In genomic region chr1:27297903-27298302, GRCh38 we compare ENCODE assay signal across 22 cellular contexts. TPM values are rescaled to one million over a fixed set of nuclear protein-coding genes. Genes with fewer than 3 reads are reported as not detected.
A peak's percentile ranks its signal among the peaks of the same experiment; 100 is the strongest.
DNase-seq lines count a peak whose midpoint lies in the region; ATAC-seq and TF ChIP-seq lines count a peak whose summit lies in the region.
"Had no signal": no experiment of that assay in that cellular context is flagged by ENCODE, and none has a peak within 500 bp of the region (broad histone marks: within the 10 kb centered on the region; RNA-seq: fewer than 3 reads in every experiment).

No MANE protein-coding gene starts in this region.

- H3K4ac ChIP-seq in trophoblast cell (ENCODE audit: low read depth, low read length) = no peak overlapping the region

- H3K14ac ChIP-seq in trophoblast cell (ENCODE audit: low read length) = no peak overlapping the region

- no peak for ATAC-seq in Right ventricle myocardium inferior
- ATAC-seq in HG02870 (IDR thresholded peaks at IDR 0.05; ENCODE audit: unreplicated experiment) = no peak
- no peak for ATAC-seq in GM18909 (IDR thresholded peaks at IDR 0.05; ENCODE audit: poor library complexity, unreplicated experiment)
- ATAC-seq: activated naive CD8-positive, alpha-beta T cell treated with anti-CD3 and anti-CD28 coated beads, Interleukin-2, amount 50 U/mL, for 24 hours had no signal

- no peaks in the 10 kb centered on the region for H3K9me3 Mint-ChIP-seq in Calu3 (ENCODE audit: low read depth, unreplicated experiment)
- H3K9me3 Mint-ChIP-seq: activated CD4-positive, alpha-beta T cell treated with anti-CD3 and anti-CD28 coated beads, Interleukin-2, amount 10 ng/mL, durations not matched to agents 24 days and 14 days; activated naive CD8-positive, alpha-beta T cell treated with anti-CD3 and anti-CD28 coated beads, Interleukin-2, amount 50 U/mL, for 24 hours; CD8-positive, alpha-beta memory T cell; IgD-negative memory B cell had no signal

- H2AFZ ChIP-seq in hepatocyte = no peak overlapping the region
- H2AFZ ChIP-seq in trophoblast cell (ENCODE audit: insufficient read depth, low read length, poor library complexity) = no peak overlapping the region

- CTCF ChIA-PET in Calu3 (lab: Charles Lee) = interaction anchor here (0.6 to 1.5 kb wide), 2 partner anchors 253 to 323 kb away, joined by 3 read pairs; no protein-coding TSS in a partner anchor

- H3K79me2 ChIP-seq in hepatocyte = no peaks in the 10 kb centered on the region
- H3K79me2 ChIP-seq in trophoblast cell (ENCODE audit: control insufficient read depth, insufficient read depth, low read length, poor library complexity) = no peaks in the 10 kb centered on the region

- H3K36me3 ChIP-seq in cardiac muscle cell (peaks cover 23% of the 10 kb centered on the region), hepatocyte (replicated peaks; ENCODE audit: insufficient read depth, low read depth) (no peaks in the 10 kb centered on the region), trophoblast cell (ENCODE audit: control insufficient read depth in 1 of 2, insufficient read depth in 2 of 2, low read length in 2 of 2) (peaks cover 10 to 16% of the 10 kb centered on the region in 2 experiments), vagina (peaks cover 0 to 46% of the 10 kb centered on the region in 2 donors)

- TF ChIP-seq POLR2A in vagina (IDR thresholded peaks at IDR 0.05) = no peak

- peaks cover 12% of the 10 kb centered on the region for H3K79me1 ChIP-seq in trophoblast cell (ENCODE audit: low read length)

- no peak overlapping the region for H2BK5ac ChIP-seq in trophoblast cell (ENCODE audit: low read depth, low read length, poor library complexity)

- H2BK120ac ChIP-seq in trophoblast cell (ENCODE audit: insufficient read depth, low read length, poor library complexity) = no peak overlapping the region

- no peak overlapping the region for H3K23ac ChIP-seq in trophoblast cell (ENCODE audit: low read length)

- peaks cover 12% of the 10 kb centered on the region for H3K4me1 ChIP-seq in cardiac muscle cell (ENCODE audit: low read depth)
- peaks cover 31% of the 10 kb centered on the region for H3K4me1 ChIP-seq in hepatocyte (ENCODE audit: insufficient read depth)
- peaks cover 19 to 24% of the 10 kb centered on the region in 2 experiments for H3K4me1 ChIP-seq in trophoblast cell (ENCODE audit: control insufficient read depth in 1 of 2, insufficient read depth in 2 of 2, low read length in 2 of 2)
- H3K4me1 ChIP-seq in vagina = peaks cover 41% of the 10 kb centered on the region

- 97% methylated on average over 3 of the region's 3 CpGs for WGBS in hepatocyte (ENCODE audit: low lambda C conversion rate, missing lambda C conversion rate)
- WGBS in trophoblast cell (ENCODE audit: extremely low coverage, insufficient coverage, insufficient read length) = no CpG with 5 or more reads among the region's 3 CpGs

- H3K27me3 ChIP-seq in cardiac muscle cell (no peaks in the 10 kb centered on the region), hepatocyte (no peaks in the 10 kb centered on the region), trophoblast cell (ENCODE audit: insufficient read depth, low read length) (no peaks in the 10 kb centered on the region), vagina (no peaks in the 10 kb centered on the region)
- H3K27me3 ChIP-seq: spleen had no signal

- no peaks in the 10 kb centered on the region for H3K9me2 ChIP-seq in hepatocyte (replicated peaks; ENCODE audit: insufficient read depth)

- H3K27ac ChIP-seq in cardiac muscle cell = peak overlapping the region; percentile 83
- H3K27ac ChIP-seq in hepatocyte = peak overlapping the region; percentile 100
- H3K27ac ChIP-seq in trophoblast cell (ENCODE audit: low read depth, low read length) = no peak overlapping the region
- peak overlapping the region; percentile 90 for H3K27ac ChIP-seq in vagina

- no peak overlapping the region for H3K4me3 ChIP-seq in cardiac muscle cell
- H3K4me3 ChIP-seq in hepatocyte = no peak overlapping the region
- H3K4me3 ChIP-seq in trophoblast cell (ENCODE audit: low read depth, low read length) = no peak overlapping the region
- no peak overlapping the region for H3K4me3 ChIP-seq in vagina
- H3K4me3 ChIP-seq: lung, spleen had no signal

- no peaks in the 10 kb centered on the region for H3K36me3 Mint-ChIP-seq in Calu3 (ENCODE audit: insufficient read depth, unreplicated experiment)

- H3K27ac Mint-ChIP-seq in Calu3 (ENCODE audit: unreplicated experiment) = no peak overlapping the region
- H3K27ac Mint-ChIP-seq: activated CD4-positive, alpha-beta T cell treated with anti-CD3 and anti-CD28 coated beads, Interleukin-2, amount 10 ng/mL, durations not matched to agents 24 days and 14 days; B cell; IgD-negative memory B cell had no signal

- no peak overlapping the region for H2BK12ac ChIP-seq in trophoblast cell (ENCODE audit: low read length)

- intact Hi-C loops in Right ventricle myocardium inferior (cut with DNase I) = no loop called here
- intact Hi-C loops in vagina (cut with DNase I) = no loop called here
- intact Hi-C loops in Calu3 (cut with micrococcal nuclease; ENCODE audit: unreplicated experiment) = loop anchor here (5.0 kb wide), 1 partner anchor 89 kb away; no protein-coding TSS in a partner anchor

- H3K4me3 Mint-ChIP-seq in Calu3 (ENCODE audit: low read depth, unreplicated experiment) = no peak overlapping the region
- H3K4me3 Mint-ChIP-seq: activated CD4-positive, alpha-beta T cell treated with anti-CD3 and anti-CD28 coated beads, Interleukin-2, amount 10 ng/mL, durations not matched to agents 24 days and 14 days; activated naive CD8-positive, alpha-beta T cell treated with anti-CD3 and anti-CD28 coated beads, Interleukin-2, amount 50 U/mL, for 24 hours; B cell; CD8-positive, alpha-beta memory T cell; IgD-negative memory B cell had no signal

- no peak overlapping the region for H3K9ac ChIP-seq in trophoblast cell (ENCODE audit: low read length)

- H4K91ac ChIP-seq in trophoblast cell (ENCODE audit: low read depth, low read length) = no peak overlapping the region

- no peak overlapping the region for H3K4me2 ChIP-seq in hepatocyte
- no peak overlapping the region for H3K4me2 ChIP-seq in trophoblast cell (ENCODE audit: low read length)

- no peaks in the 10 kb centered on the region for H4K20me1 ChIP-seq in hepatocyte (ENCODE audit: insufficient read depth, poor library complexity, severe bottlenecking)

- BruUV-seq in Calu3 (replicated peaks; lab: Mats Ljungman, UMichigan) = no TSS peak

- TF ChIP-seq CTCF in cardiac muscle cell (IDR thresholded peaks at IDR 0.05; ENCODE audit: low read depth, low read length) = no peak
- TF ChIP-seq CTCF in hepatocyte (IDR thresholded peaks at IDR 0.05; ENCODE audit: poor library complexity) = no peak
- no peak for TF ChIP-seq CTCF in vagina (IDR thresholded peaks at IDR 0.05)
- TF ChIP-seq CTCF in Calu3 (IDR thresholded peaks at IDR 0.05; ENCODE audit: unreplicated experiment) = no peak

- no peaks in the 10 kb centered on the region for H3K4me1 Mint-ChIP-seq in Calu3 (ENCODE audit: low read depth, unreplicated experiment)
- H3K4me1 Mint-ChIP-seq: activated CD4-positive, alpha-beta T cell treated with anti-CD3 and anti-CD28 coated beads, Interleukin-2, amount 10 ng/mL, durations not matched to agents 24 days and 14 days; activated naive CD8-positive, alpha-beta T cell treated with anti-CD3 and anti-CD28 coated beads, Interleukin-2, amount 50 U/mL, for 24 hours had no signal

- H4K12ac ChIP-seq in trophoblast cell (ENCODE audit: low read depth, low read length) = no peak overlapping the region

- H3K9me3 ChIP-seq in cardiac muscle cell (ENCODE audit: low read depth) = no peaks in the 10 kb centered on the region
- H3K9me3 ChIP-seq in hepatocyte (ENCODE audit: low read depth) = no peaks in the 10 kb centered on the region
- no peaks in the 10 kb centered on the region for H3K9me3 ChIP-seq in trophoblast cell (ENCODE audit: insufficient read depth, low read depth, low read length)
- H3K9me3 ChIP-seq in vagina = no peaks in the 10 kb centered on the region
- H3K9me3 ChIP-seq: spleen had no signal

- H2AK5ac ChIP-seq in trophoblast cell (ENCODE audit: low read length) = peak overlapping the region; percentile 18

- no peak overlapping the region for H4K8ac ChIP-seq in trophoblast cell (ENCODE audit: low read depth, low read length)

- no peak overlapping the region for H3K18ac ChIP-seq in trophoblast cell (ENCODE audit: low read length)

- DNase-seq in cardiac muscle cell (ENCODE audit: low read depth in 1 of 2, low spot score in 1 of 2) = no peak
- no peak for DNase-seq in Right ventricle myocardium inferior (ENCODE audit: missing footprints)
- DNase-seq in hepatocyte (ENCODE audit: low spot score) = no peak
- no peak for DNase-seq in trophoblast cell
- no peak for DNase-seq in vagina (ENCODE audit: extremely low spot score in 2 of 2)
- no peak for DNase-seq in Calu3
- DNase-seq: activated CD4-positive, alpha-beta T cell treated with anti-CD3 and anti-CD28 coated beads, Interleukin-2, amount 10 ng/mL, durations not matched to agents 24 days and 14 days; activated gamma-delta T cell; activated naive CD8-positive, alpha-beta T cell treated with anti-CD3 and anti-CD28 coated beads, Interleukin-2, amount 50 U/mL, for 24 hours; activated T-cell treated with anti-CD3 and anti-CD28 coated beads, Interleukin-2, amount 50 U/mL, for 1 hour; CD8-positive, alpha-beta memory T cell; cerebellar nuclear complex; DMS153; H7; occipital lobe; retina; spleen had no signal

- no peaks in the 10 kb centered on the region for H3K27me3 Mint-ChIP-seq in Calu3 (ENCODE audit: unreplicated experiment)
- H3K27me3 Mint-ChIP-seq: activated CD4-positive, alpha-beta T cell treated with anti-CD3 and anti-CD28 coated beads, Interleukin-2, amount 10 ng/mL, durations not matched to agents 24 days and 14 days; activated naive CD8-positive, alpha-beta T cell treated with anti-CD3 and anti-CD28 coated beads, Interleukin-2, amount 50 U/mL, for 24 hours; B cell; CD8-positive, alpha-beta memory T cell; IgD-negative memory B cell had no signal

RNA-seq across cellular contexts. Expression of gene TMEM222, which starts 24.1 kb away (rescaled TPM):
- total RNA-seq in cardiac muscle cell (32.1 and 39.6 TPM in 2 replicates), Right ventricle myocardium inferior (17.9 TPM), hepatocyte (29.7 and 38.0 TPM in 2 replicates), vagina (30.7 TPM), Calu3 (2022) (30.4 and 32.6 TPM in 2 replicates)
- polyA plus RNA-seq in cardiac muscle cell (55.2 and 60.5 TPM in 2 replicates), hepatocyte (55.3 and 57.1 TPM in 2 replicates)
- 23.7 and 23.9 TPM in 2 replicates for polyA plus RNA-seq in trophoblast cell (2013)

RNA-seq across cellular contexts. Expression of gene SYTL1, which starts 43.9 kb away (rescaled TPM):
- total RNA-seq in cardiac muscle cell = 14.7 and 23.5 TPM in 2 replicates
- polyA plus RNA-seq in cardiac muscle cell = 31.8 and 44.1 TPM in 2 replicates
- 0.78 TPM for total RNA-seq in Right ventricle myocardium inferior
- 10.6 and 12.1 TPM in 2 replicates for total RNA-seq in hepatocyte
- 21.7 and 26.2 TPM in 2 replicates for polyA plus RNA-seq in hepatocyte
- 18.2 and 20.4 TPM in 2 replicates for polyA plus RNA-seq in trophoblast cell (2013)
- 56.2 TPM for total RNA-seq in vagina
- total RNA-seq in Calu3 (2022) = 15.0 and 16.5 TPM in 2 replicates
- total RNA-seq: occipital lobe had no signal
